ENCODE assay signal across 16 cellular contexts in the genomic region with DNA sequence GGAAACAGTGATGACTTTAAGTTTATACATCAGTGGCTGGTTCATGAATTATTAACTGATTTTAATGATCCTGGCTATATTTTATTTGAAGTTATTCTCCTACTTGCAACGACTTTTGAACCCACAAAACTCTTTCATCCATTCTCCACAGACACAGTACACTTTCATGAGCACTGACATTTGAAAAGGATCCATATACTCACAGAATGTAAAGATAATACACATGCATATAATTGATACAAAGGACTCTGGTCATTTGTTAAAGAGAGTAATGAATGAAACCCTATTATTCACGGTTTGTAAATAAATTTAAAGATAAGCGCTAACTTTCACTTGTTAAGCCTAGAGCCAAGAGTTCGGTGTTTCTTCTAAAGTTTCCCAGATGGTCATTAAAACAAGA. TPM values are rescaled to one million over a fixed set of nuclear protein-coding genes. Genes with fewer than 3 reads are reported as not detected.
DNase-seq lines count a peak whose midpoint lies in the region; ATAC-seq and TF ChIP-seq lines count a peak whose summit lies in the region.
"Had no signal": no experiment of that assay in that cellular context is flagged by ENCODE, and none has a peak within 500 bp of the region (broad histone marks: within the 10 kb centered on the region; RNA-seq: fewer than 3 reads in every experiment).

No MANE protein-coding gene starts in this region.

- peaks cover 18% of the 10 kb centered on the region for H3K4me1 Mint-ChIP-seq in nephron
- H3K4me1 Mint-ChIP-seq in type B pancreatic cell (ENCODE audit: unreplicated experiment) = peaks cover 21% of the 10 kb centered on the region
- H3K4me1 Mint-ChIP-seq in stimulated activated naive CD8-positive, alpha-beta T cell treated with anti-CD3 and anti-CD28 coated beads, Interleukin-15, amount 100 ng/mL, for 72 hours = peaks cover 13% of the 10 kb centered on the region
- peaks cover 4% of the 10 kb centered on the region for H3K4me1 Mint-ChIP-seq in activated CD4-positive, alpha-beta memory T cell treated with anti-CD3 and anti-CD28 coated beads for 36 hours (ENCODE audit: low read depth)

- TF ChIP-seq CTCF in epithelial cell of proximal tubule (conservative IDR thresholded peaks at IDR 0.05; ENCODE audit: low read depth, low read length) (no peak), nephron (IDR thresholded peaks at IDR 0.05; ENCODE audit: unreplicated experiment in 3 of 3) (no peak), type B pancreatic cell (conservative IDR thresholded peaks at IDR 0.05) (no peak)

- H3K9me3 Mint-ChIP-seq in nephron = no peaks in the 10 kb centered on the region
- no peaks in the 10 kb centered on the region for H3K9me3 Mint-ChIP-seq in type B pancreatic cell
- peaks cover 0 to 7% of the 10 kb centered on the region in 2 donors for H3K9me3 Mint-ChIP-seq in stimulated activated naive CD8-positive, alpha-beta T cell treated with anti-CD3 and anti-CD28 coated beads, Interleukin-15, amount 100 ng/mL, for 72 hours
- peaks cover 2% of the 10 kb centered on the region for H3K9me3 Mint-ChIP-seq in activated CD4-positive, alpha-beta memory T cell treated with anti-CD3 and anti-CD28 coated beads for 36 hours

- peak overlapping the region; percentile 1 for H3K4me3 ChIP-seq in epithelial cell of proximal tubule (ENCODE audit: low read depth, low read length)

- DNase-seq in NCI-H510A treated with DMSO at 0.1 percent for 48 hours (lab: John Stamatoyannopoulos, UW) (peak; percentile 38), NCI-H510A (lab: John Stamatoyannopoulos, UW) (no peak), epithelial cell of proximal tubule (ENCODE audit: low read depth) (no peak), type B pancreatic cell (ENCODE audit: extremely low spot score, unreplicated experiment) (no peak)
- no peak for DNase-seq in stimulated activated CD4-positive, alpha-beta T cell treated with anti-CD3 and anti-CD28 coated beads, Interleukin-2, amount 100 ng/mL, for 24 hours
- no peak for DNase-seq in stimulated activated naive CD8-positive, alpha-beta T cell treated with anti-CD3 and anti-CD28 coated beads, Interleukin-15, amount 100 ng/mL, for 72 hours
- no peak for DNase-seq in activated CD4-positive, alpha-beta memory T cell treated with anti-CD3 and anti-CD28 coated beads for 36 hours
- DNase-seq: 8988T, DMS 273 treated with DMSO at 0.1 percent for 48 hours, Kasumi-1, NCI-H1436, NCI-H2081, NCI-H226, Right ventricle myocardium superior had no signal

- CTCF ChIA-PET in activated CD4-positive, alpha-beta memory T cell treated with anti-CD3 and anti-CD28 coated beads for 36 hours (lab: Charles Lee) = no interaction called here

- intact Hi-C loops in activated CD4-positive, alpha-beta memory T cell treated with anti-CD3 and anti-CD28 coated beads for 36 hours (cut with micrococcal nuclease) = no loop called here

- H3K27me3 Mint-ChIP-seq in nephron (ENCODE audit: low read depth) (peaks cover 65% of the 10 kb centered on the region), type B pancreatic cell (peaks cover 46% of the 10 kb centered on the region)
- H3K27me3 Mint-ChIP-seq in stimulated activated naive CD8-positive, alpha-beta T cell treated with anti-CD3 and anti-CD28 coated beads, Interleukin-15, amount 100 ng/mL, for 72 hours = peaks cover 48% of the 10 kb centered on the region
- peaks cover 26% of the 10 kb centered on the region for H3K27me3 Mint-ChIP-seq in activated CD4-positive, alpha-beta memory T cell treated with anti-CD3 and anti-CD28 coated beads for 36 hours

- peak overlapping the region; percentile 4 to 20 (median 9) for H3K27ac Mint-ChIP-seq in nephron
- H3K27ac Mint-ChIP-seq in type B pancreatic cell = no peak overlapping the region
- H3K27ac Mint-ChIP-seq in stimulated activated naive CD8-positive, alpha-beta T cell treated with anti-CD3 and anti-CD28 coated beads, Interleukin-15, amount 100 ng/mL, for 72 hours = no peak overlapping the region
- no peak overlapping the region for H3K27ac Mint-ChIP-seq in activated CD4-positive, alpha-beta memory T cell treated with anti-CD3 and anti-CD28 coated beads for 36 hours

- POLR2A ChIA-PET in activated CD4-positive, alpha-beta memory T cell treated with anti-CD3 and anti-CD28 coated beads for 36 hours (lab: Charles Lee) = no interaction called here

- H3K36me3 Mint-ChIP-seq in nephron (ENCODE audit: low read depth) (no peaks in the 10 kb centered on the region), type B pancreatic cell (peaks cover 9% of the 10 kb centered on the region)
- H3K36me3 Mint-ChIP-seq in activated CD4-positive, alpha-beta memory T cell treated with anti-CD3 and anti-CD28 coated beads for 36 hours = peaks cover 3% of the 10 kb centered on the region

- H3K4me3 Mint-ChIP-seq in nephron = peak overlapping the region; percentile 4 to 56 (median 34)
- H3K4me3 Mint-ChIP-seq in type B pancreatic cell = peak overlapping the region; percentile 32
- H3K4me3 Mint-ChIP-seq in stimulated activated naive CD8-positive, alpha-beta T cell treated with anti-CD3 and anti-CD28 coated beads, Interleukin-15, amount 100 ng/mL, for 72 hours = no peak overlapping the region
- H3K4me3 Mint-ChIP-seq in activated CD4-positive, alpha-beta memory T cell treated with anti-CD3 and anti-CD28 coated beads for 36 hours = no peak overlapping the region

- ATAC-seq in stimulated activated naive CD8-positive, alpha-beta T cell treated with anti-CD3 and anti-CD28 coated beads, Interleukin-15, amount 100 ng/mL, for 72 hours = no peak
- ATAC-seq: Panc1 had no signal

RNA-seq across cellular contexts. Expression of a gene that starts 3.3 kb away (rescaled TPM):
- total RNA-seq in epithelial cell of proximal tubule (5.5 and 10.5 TPM in 2 replicates), type B pancreatic cell (ENCODE audit: low replicate concordance) (14.7 and 18.4 TPM in 2 replicates)
- not detected for total RNA-seq in activated CD4-positive, alpha-beta memory T cell treated with anti-CD3 and anti-CD28 coated beads for 36 hours
- total RNA-seq: Right ventricle myocardium superior had no signal

Comparison
In these comparisons a context has a peak if more than half of its experiments do, and no peak if none do; other contexts are left out.
1. H3K27ac Mint-ChIP-seq: peak in nephron (3 of 3); none in type B pancreatic cell (single experiment), stimulated activated naive CD8-positive, alpha-beta T cell treated with anti-CD3 and anti-CD28 coated beads, Interleukin-15, amount 100 ng/mL, for 72 hours (0 of 2) and activated CD4-positive, alpha-beta memory T cell treated with anti-CD3 and anti-CD28 coated beads for 36 hours (single experiment).
2. H3K4me3 Mint-ChIP-seq: peak in nephron (3 of 3) and type B pancreatic cell (single experiment); none in stimulated activated naive CD8-positive, alpha-beta T cell treated with anti-CD3 and anti-CD28 coated beads, Interleukin-15, amount 100 ng/mL, for 72 hours (0 of 2) and activated CD4-positive, alpha-beta memory T cell treated with anti-CD3 and anti-CD28 coated beads for 36 hours (single experiment).